1 cellular context compared by ENCODE assay signal in the genomic region with DNA sequence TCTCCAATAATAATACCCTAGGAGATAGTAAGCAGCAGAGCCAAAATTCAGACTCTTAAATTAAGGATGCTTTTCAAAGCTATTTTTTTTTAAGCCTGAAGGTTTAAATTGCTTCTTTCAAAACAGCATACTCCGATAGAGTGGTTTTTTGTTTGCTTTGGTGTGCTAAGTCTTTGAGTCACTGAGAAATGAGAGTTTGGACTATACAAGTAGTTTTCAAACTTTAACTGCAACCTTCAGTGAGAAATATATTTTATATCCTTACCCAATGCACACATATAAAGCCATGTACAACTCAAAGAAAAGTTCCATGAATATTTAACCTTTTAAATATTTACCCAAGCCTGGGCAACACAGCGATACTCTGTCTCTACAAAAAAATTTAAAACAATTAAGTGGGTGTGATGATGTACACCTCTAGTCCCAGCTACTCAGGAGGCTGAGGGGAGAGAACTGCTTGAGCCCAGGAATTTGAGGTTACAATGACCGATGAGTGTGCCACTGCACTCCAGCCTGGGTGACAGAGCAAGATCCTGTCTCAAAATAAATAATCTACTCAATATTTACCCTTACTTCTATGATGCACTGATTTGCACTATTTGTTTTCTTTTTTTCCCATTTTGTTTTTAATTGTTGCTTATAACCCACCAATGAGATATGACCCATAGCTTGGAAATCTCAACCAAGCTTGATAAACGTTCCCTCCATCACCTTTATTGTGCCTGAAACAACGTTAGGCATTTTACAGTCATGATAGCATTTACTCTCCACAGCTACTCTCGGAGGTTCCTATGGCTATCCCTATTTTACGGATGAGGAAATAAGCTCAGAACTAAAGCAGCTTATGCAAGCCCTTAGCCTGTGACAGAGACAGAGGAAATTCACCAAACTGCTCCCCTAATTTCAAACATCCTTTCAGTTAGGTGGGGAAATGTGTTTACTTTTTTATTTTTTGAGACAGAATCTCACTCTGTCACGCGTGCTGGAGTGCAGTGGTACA.
TF ChIP-seq lines count a peak whose summit lies in the region.

No MANE protein-coding gene starts in this region.

TF ChIP-seq in HepG2, 621 proteins besides CTCF, POLR2A, EP300 and RAD21 (continues in another document):
- TF ChIP-seq ZBTB43 (CRISPR knock-in tag; conservative IDR thresholded peaks at IDR 0.05) (peak; percentile 80), ZBTB10 (CRISPR knock-in tag; IDR thresholded peaks at IDR 0.05; ENCODE audit: borderline replicate concordance) (peak; percentile 26; the same call in 1 of the 2 replicates), CREB1 (IDR thresholded peaks at IDR 0.05) (no peak), CREB1 (CRISPR knock-in tag; IDR thresholded peaks at IDR 0.05) (peak; percentile 27; the same call in 1 of the 2 replicates), SATB2 (CRISPR knock-in tag; IDR thresholded peaks at IDR 0.05) (0 out of 2 replicates have a peak, but pooled peaks have one; percentile 51), FOXA1 (IDR thresholded peaks at IDR 0.05) (no peak), FOXA1 (CRISPR knock-in tag; IDR thresholded peaks at IDR 0.05) (no peak), SNRNP70 (IDR thresholded peaks at IDR 0.05; ENCODE audit: low read depth, low read length) (no peak), USF2 (IDR thresholded peaks at IDR 0.05; ENCODE audit: low read depth, low read length) (no peak), USF2 (CRISPR knock-in tag; IDR thresholded peaks at IDR 0.05; ENCODE audit: borderline replicate concordance) (no peak), GABPA (IDR thresholded peaks at IDR 0.05; ENCODE audit: low read depth, low read length) (no peak), GABPA (CRISPR knock-in tag; IDR thresholded peaks at IDR 0.05; ENCODE audit: low read depth) (no peak), SALL2 (CRISPR knock-in tag; IDR thresholded peaks at IDR 0.05) (0 out of 2 replicates have a peak, but pooled peaks have one; percentile 34), MEIS2 (CRISPR knock-in tag; IDR thresholded peaks at IDR 0.05) (0 out of 2 replicates have a peak, but pooled peaks have one; percentile 23), BRCA1 (CRISPR knock-in tag; IDR thresholded peaks at IDR 0.05) (0 out of 2 replicates have a peak, but pooled peaks have one; percentile 54), ZNF451 (CRISPR knock-in tag; IDR thresholded peaks at IDR 0.05) (no peak), HBP1 (CRISPR knock-in tag; IDR thresholded peaks at IDR 0.05; ENCODE audit: low read depth) (peak; percentile 41; the same call in 1 of the 2 replicates), YEATS2 (CRISPR knock-in tag; IDR thresholded peaks at IDR 0.05; ENCODE audit: borderline replicate concordance) (no peak), SAFB2 (CRISPR knock-in tag; IDR thresholded peaks at IDR 0.05; ENCODE audit: borderline replicate concordance, low read depth) (0 out of 2 replicates have a peak, but pooled peaks have one; percentile 0), E2F1 (CRISPR knock-in tag; IDR thresholded peaks at IDR 0.05) (peak; percentile 57; the same call in 1 of the 2 replicates), NONO (IDR thresholded peaks at IDR 0.05) (no peak), NONO (CRISPR knock-in tag; conservative IDR thresholded peaks at IDR 0.05) (no peak), TRIM24 (CRISPR knock-in tag; IDR thresholded peaks at IDR 0.05) (no peak)
- TF ChIP-seq, protein P1, sequence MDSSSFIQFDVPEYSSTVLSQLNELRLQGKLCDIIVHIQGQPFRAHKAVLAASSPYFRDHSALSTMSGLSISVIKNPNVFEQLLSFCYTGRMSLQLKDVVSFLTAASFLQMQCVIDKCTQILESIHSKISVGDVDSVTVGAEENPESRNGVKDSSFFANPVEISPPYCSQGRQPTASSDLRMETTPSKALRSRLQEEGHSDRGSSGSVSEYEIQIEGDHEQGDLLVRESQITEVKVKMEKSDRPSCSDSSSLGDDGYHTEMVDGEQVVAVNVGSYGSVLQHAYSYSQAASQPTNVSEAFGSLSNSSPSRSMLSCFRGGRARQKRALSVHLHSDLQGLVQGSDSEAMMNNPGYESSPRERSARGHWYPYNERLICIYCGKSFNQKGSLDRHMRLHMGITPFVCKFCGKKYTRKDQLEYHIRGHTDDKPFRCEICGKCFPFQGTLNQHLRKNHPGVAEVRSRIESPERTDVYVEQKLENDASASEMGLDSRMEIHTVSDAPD (CRISPR knock-in tag; IDR thresholded peaks at IDR 0.05), result no peak
- TF ChIP-seq, protein P2, sequence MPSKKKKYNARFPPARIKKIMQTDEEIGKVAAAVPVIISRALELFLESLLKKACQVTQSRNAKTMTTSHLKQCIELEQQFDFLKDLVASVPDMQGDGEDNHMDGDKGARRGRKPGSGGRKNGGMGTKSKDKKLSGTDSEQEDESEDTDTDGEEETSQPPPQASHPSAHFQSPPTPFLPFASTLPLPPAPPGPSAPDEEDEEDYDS (CRISPR knock-in tag; IDR thresholded peaks at IDR 0.05), result 0 out of 2 replicates have a peak, but pooled peaks have one; percentile 6
- TF ChIP-seq, protein P3, sequence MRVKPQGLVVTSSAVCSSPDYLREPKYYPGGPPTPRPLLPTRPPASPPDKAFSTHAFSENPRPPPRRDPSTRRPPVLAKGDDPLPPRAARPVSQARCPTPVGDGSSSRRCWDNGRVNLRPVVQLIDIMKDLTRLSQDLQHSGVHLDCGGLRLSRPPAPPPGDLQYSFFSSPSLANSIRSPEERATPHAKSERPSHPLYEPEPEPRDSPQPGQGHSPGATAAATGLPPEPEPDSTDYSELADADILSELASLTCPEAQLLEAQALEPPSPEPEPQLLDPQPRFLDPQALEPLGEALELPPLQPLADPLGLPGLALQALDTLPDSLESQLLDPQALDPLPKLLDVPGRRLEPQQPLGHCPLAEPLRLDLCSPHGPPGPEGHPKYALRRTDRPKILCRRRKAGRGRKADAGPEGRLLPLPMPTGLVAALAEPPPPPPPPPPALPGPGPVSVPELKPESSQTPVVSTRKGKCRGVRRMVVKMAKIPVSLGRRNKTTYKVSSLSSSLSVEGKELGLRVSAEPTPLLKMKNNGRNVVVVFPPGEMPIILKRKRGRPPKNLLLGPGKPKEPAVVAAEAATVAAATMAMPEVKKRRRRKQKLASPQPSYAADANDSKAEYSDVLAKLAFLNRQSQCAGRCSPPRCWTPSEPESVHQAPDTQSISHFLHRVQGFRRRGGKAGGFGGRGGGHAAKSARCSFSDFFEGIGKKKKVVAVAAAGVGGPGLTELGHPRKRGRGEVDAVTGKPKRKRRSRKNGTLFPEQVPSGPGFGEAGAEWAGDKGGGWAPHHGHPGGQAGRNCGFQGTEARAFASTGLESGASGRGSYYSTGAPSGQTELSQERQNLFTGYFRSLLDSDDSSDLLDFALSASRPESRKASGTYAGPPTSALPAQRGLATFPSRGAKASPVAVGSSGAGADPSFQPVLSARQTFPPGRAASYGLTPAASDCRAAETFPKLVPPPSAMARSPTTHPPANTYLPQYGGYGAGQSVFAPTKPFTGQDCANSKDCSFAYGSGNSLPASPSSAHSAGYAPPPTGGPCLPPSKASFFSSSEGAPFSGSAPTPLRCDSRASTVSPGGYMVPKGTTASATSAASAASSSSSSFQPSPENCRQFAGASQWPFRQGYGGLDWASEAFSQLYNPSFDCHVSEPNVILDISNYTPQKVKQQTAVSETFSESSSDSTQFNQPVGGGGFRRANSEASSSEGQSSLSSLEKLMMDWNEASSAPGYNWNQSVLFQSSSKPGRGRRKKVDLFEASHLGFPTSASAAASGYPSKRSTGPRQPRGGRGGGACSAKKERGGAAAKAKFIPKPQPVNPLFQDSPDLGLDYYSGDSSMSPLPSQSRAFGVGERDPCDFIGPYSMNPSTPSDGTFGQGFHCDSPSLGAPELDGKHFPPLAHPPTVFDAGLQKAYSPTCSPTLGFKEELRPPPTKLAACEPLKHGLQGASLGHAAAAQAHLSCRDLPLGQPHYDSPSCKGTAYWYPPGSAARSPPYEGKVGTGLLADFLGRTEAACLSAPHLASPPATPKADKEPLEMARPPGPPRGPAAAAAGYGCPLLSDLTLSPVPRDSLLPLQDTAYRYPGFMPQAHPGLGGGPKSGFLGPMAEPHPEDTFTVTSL (CRISPR knock-in tag; IDR thresholded peaks at IDR 0.05; ENCODE audit: borderline replicate concordance), result peak; percentile 16; the same call in 1 of the 2 replicates
- TF ChIP-seq, protein P4, sequence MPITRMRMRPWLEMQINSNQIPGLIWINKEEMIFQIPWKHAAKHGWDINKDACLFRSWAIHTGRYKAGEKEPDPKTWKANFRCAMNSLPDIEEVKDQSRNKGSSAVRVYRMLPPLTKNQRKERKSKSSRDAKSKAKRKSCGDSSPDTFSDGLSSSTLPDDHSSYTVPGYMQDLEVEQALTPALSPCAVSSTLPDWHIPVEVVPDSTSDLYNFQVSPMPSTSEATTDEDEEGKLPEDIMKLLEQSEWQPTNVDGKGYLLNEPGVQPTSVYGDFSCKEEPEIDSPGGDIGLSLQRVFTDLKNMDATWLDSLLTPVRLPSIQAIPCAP (CRISPR knock-in tag; IDR thresholded peaks at IDR 0.05; ENCODE audit: low read depth), result no peak
